ENCODE assay signal across 8 cellular contexts in genomic region chrX:74925210-74926088, GRCh38. TPM values are rescaled to one million over a fixed set of nuclear protein-coding genes. Genes with fewer than 3 reads are reported as not detected.
DNase-seq lines count a peak whose midpoint lies in the region; ATAC-seq and TF ChIP-seq lines count a peak whose summit lies in the region.

NEXMIF (minus strand) TSS chrX:74925452.

- H3K4me1 ChIP-seq in right atrium auricular region (peaks cover 0 to 6% of the 10 kb centered on the region in 2 donors), gastrocnemius medialis (peaks cover 0 to 5% of the 10 kb centered on the region in 2 donors)

- no peaks in the 10 kb centered on the region for H3K9me3 ChIP-seq in right atrium auricular region
- H3K9me3 ChIP-seq in gastrocnemius medialis, result no peaks in the 10 kb centered on the region

- DNase-seq in NCI-H1436 (lab: John Stamatoyannopoulos, UW), result peak; percentile 55
- DNase-seq in NCI-H1436 treated with DMSO at 0.1 percent for 48 hours (lab: John Stamatoyannopoulos, UW), result no peak
- DNase-seq in H7, result peak; percentile 38
- peak; percentile 65 for DNase-seq in NCI-H1092 (lab: John Stamatoyannopoulos, UW)
- peak; percentile 61 for DNase-seq in activated naive CD4-positive, alpha-beta T cell treated with anti-CD3 and anti-CD28 coated beads, Interleukin-2, amount 10 ng/mL, durations not matched to agents 7 days and 5 days
- DNase-seq in right atrium auricular region (ENCODE audit: low spot score), result no peak
- no peak for DNase-seq in gastrocnemius medialis
- no peak for DNase-seq in SHP77 (lab: John Stamatoyannopoulos, UW)

- peak within 1 kb of the TSS; percentile 85 for H3K4me3 Mint-ChIP-seq in activated naive CD4-positive, alpha-beta T cell treated with anti-CD3 and anti-CD28 coated beads, Interleukin-2, amount 10 ng/mL, durations not matched to agents 7 days and 5 days

- TF ChIP-seq CTCF in right atrium auricular region (IDR thresholded peaks at IDR 0.05) (no peak), gastrocnemius medialis (IDR thresholded peaks at IDR 0.05 in 4 of 5, conservative IDR thresholded peaks at IDR 0.05 in 1 of 5) (no peak)

- ATAC-seq in gastrocnemius medialis, result peak in 1 of 2 donors; percentile 21

- peaks cover 31% of the 10 kb centered on the region for H3K27me3 Mint-ChIP-seq in activated naive CD4-positive, alpha-beta T cell treated with anti-CD3 and anti-CD28 coated beads, Interleukin-2, amount 10 ng/mL, durations not matched to agents 7 days and 5 days

- intact Hi-C loops in gastrocnemius medialis (cut with DNase I; ENCODE audit: low total_unique reads), result no loop called here

- H3K36me3 ChIP-seq in H7 (replicated peaks; ENCODE audit: control insufficient read depth, insufficient read depth, low read length), result no peaks in the 10 kb centered on the region
- H3K36me3 ChIP-seq in right atrium auricular region, result no peaks in the 10 kb centered on the region
- no peaks in the 10 kb centered on the region for H3K36me3 ChIP-seq in gastrocnemius medialis

- H3K27me3 ChIP-seq in H7 (ENCODE audit: control insufficient read depth, insufficient read depth, low read length) (peaks cover 33% of the 10 kb centered on the region), right atrium auricular region (peaks cover 0 to 8% of the 10 kb centered on the region in 2 donors), gastrocnemius medialis (peaks cover 4 to 18% (median 17%) of the 10 kb centered on the region in 3 donors)

- peaks cover 10% of the 10 kb centered on the region for H3K4me1 Mint-ChIP-seq in activated naive CD4-positive, alpha-beta T cell treated with anti-CD3 and anti-CD28 coated beads, Interleukin-2, amount 10 ng/mL, durations not matched to agents 7 days and 5 days

- H3K36me3 Mint-ChIP-seq in activated naive CD4-positive, alpha-beta T cell treated with anti-CD3 and anti-CD28 coated beads, Interleukin-2, amount 10 ng/mL, durations not matched to agents 7 days and 5 days, result peaks cover 1% of the 10 kb centered on the region

- peak within 1 kb of the TSS; percentile 89 for H3K27ac Mint-ChIP-seq in activated naive CD4-positive, alpha-beta T cell treated with anti-CD3 and anti-CD28 coated beads, Interleukin-2, amount 10 ng/mL, durations not matched to agents 7 days and 5 days

- in situ Hi-C loops in gastrocnemius medialis (cut with MboI; ENCODE audit: low sequenced_read_pairs in 4 of 4), result no loop called here

- H3K4me3 ChIP-seq in H7 (ENCODE audit: insufficient read depth, low read depth, low read length) (peak within 1 kb of the TSS; percentile 53), right atrium auricular region (peak within 1 kb of the TSS; percentile 32 to 51), gastrocnemius medialis (peak within 1 kb of the TSS; percentile 46 to 58 (median 52))

- H3K27ac ChIP-seq in right atrium auricular region, result no peak within 1 kb of the TSS
- H3K27ac ChIP-seq in gastrocnemius medialis, result no peak within 1 kb of the TSS

- TF ChIP-seq POLR2A in gastrocnemius medialis (IDR thresholded peaks at IDR 0.05), result no peak

- no peaks in the 10 kb centered on the region for H3K9me3 Mint-ChIP-seq in activated naive CD4-positive, alpha-beta T cell treated with anti-CD3 and anti-CD28 coated beads, Interleukin-2, amount 10 ng/mL, durations not matched to agents 7 days and 5 days

- CTCF ChIA-PET in activated naive CD4-positive, alpha-beta T cell treated with anti-CD3 and anti-CD28 coated beads, Interleukin-2, amount 10 ng/mL, durations not matched to agents 7 days and 5 days (lab: Charles Lee), result no interaction called here

RNA-seq across cellular contexts. Expression of gene NEXMIF, which starts in this region (rescaled TPM):
- total RNA-seq in H7 (2014; rRNA removed; shearing (Covaris generic)), result 0.70 and 0.94 TPM in 2 replicates
- total RNA-seq in right atrium auricular region, result under 1 TPM; 0.26 to 0.35 TPM
- under 1 TPM; 0.02 to 0.16 (median 0.10) TPM for total RNA-seq in gastrocnemius medialis

Comparison
In these comparisons a context has a peak if more than half of its experiments do, and no peak if none do; other contexts are left out.
1. DNase-seq: peak in NCI-H1436 (single experiment), NCI-H1092 (single experiment) and activated naive CD4-positive, alpha-beta T cell treated with anti-CD3 and anti-CD28 coated beads, Interleukin-2, amount 10 ng/mL, durations not matched to agents 7 days and 5 days (single experiment); none in NCI-H1436 treated with DMSO at 0.1 percent for 48 hours (single experiment), right atrium auricular region (single experiment), gastrocnemius medialis (0 of 2) and SHP77 (0 of 2).
2. Peak in DNase-seq and H3K4me3 ChIP-seq in H7; RNA of the gene not detected or under 1 TPM.
3. Peak in every context shown above with its lines, with median percentiles within 50 percentile points of each other: H3K4me3 ChIP-seq.